Comparison of ENCODE assay signal across 20 cellular contexts in genomic region chr12:130339946-130340345, GRCh38. TPM values are rescaled to one million over a fixed set of nuclear protein-coding genes. Genes with fewer than 3 reads are reported as not detected.
DNase-seq lines count a peak whose midpoint lies in the region; ATAC-seq, FAIRE-seq and TF ChIP-seq lines count a peak whose summit lies in the region.
"Had no signal": no experiment of that assay in that cellular context is flagged by ENCODE, and none has a peak within 500 bp of the region (broad histone marks: within the 10 kb centered on the region; RNA-seq: fewer than 3 reads in every experiment).

No MANE protein-coding gene starts in this region.

- TF ChIP-seq CTCF in Caco-2 (IDR thresholded peaks at IDR 0.05; ENCODE audit: insufficient read depth in 1 of 2, low read depth in 1 of 2, low read length in 1 of 2, severe bottlenecking in 1 of 2, unreplicated experiment in 1 of 2): no peak
- no peak for TF ChIP-seq CTCF in mucosa of descending colon (IDR thresholded peaks at IDR 0.05)

- no peaks in the 10 kb centered on the region for H3K36me3 Mint-ChIP-seq in Caco-2 (ENCODE audit: insufficient read depth, unreplicated experiment)
- H3K36me3 Mint-ChIP-seq in activated T-helper 2 cell treated with anti-CD3 and anti-CD28 coated beads, Interferon-gamma antibody, Interleukin-2, Interleukin-4, amounts not matched to agents 10 μg/mL and 5 μg/mL and 100 μg/mL, durations not matched to agents 14 hours and 24 hours and 36 hours (ENCODE audit: low read depth): no peaks in the 10 kb centered on the region

- H3K9me3 ChIP-seq in Caco-2 (no peaks in the 10 kb centered on the region), mucosa of descending colon (no peaks in the 10 kb centered on the region)
- H3K9me3 ChIP-seq: lower lobe of right lung, SJCRH30, vagina had no signal

- CTCF ChIA-PET in Caco-2 (lab: Charles Lee): interaction anchor here (0.6 kb wide), 1 partner anchor 250 kb away, joined by 3 read pairs; no protein-coding TSS in a partner anchor

- no peaks in the 10 kb centered on the region for H3K36me3 ChIP-seq in Caco-2 (ENCODE audit: control insufficient read depth, insufficient read depth, low read length)
- no peaks in the 10 kb centered on the region for H3K36me3 ChIP-seq in mucosa of descending colon (ENCODE audit: low read depth)
- H3K36me3 ChIP-seq: brain microvascular endothelial cell, lower lobe of right lung, SJCRH30, stomach, vagina had no signal

- H3K4me3 ChIP-seq in Caco-2 (ENCODE audit: low read depth, low read length) (no peak overlapping the region), mucosa of descending colon (no peak overlapping the region)
- H3K4me3 ChIP-seq: lower lobe of right lung, SJCRH30, stomach, vagina had no signal

- no peaks in the 10 kb centered on the region for H3K27me3 Mint-ChIP-seq in Caco-2 (ENCODE audit: insufficient read depth, unreplicated experiment)
- H3K27me3 Mint-ChIP-seq in activated T-helper 2 cell treated with anti-CD3 and anti-CD28 coated beads, Interferon-gamma antibody, Interleukin-2, Interleukin-4, amounts not matched to agents 10 μg/mL and 5 μg/mL and 100 μg/mL, durations not matched to agents 14 hours and 24 hours and 36 hours (ENCODE audit: low read depth): peaks cover 10% of the 10 kb centered on the region

- no peaks in the 10 kb centered on the region for H3K27me3 ChIP-seq in Caco-2 (replicated peaks; ENCODE audit: control insufficient read depth, insufficient read depth, low read length)
- H3K27me3 ChIP-seq: SJCRH30 had no signal

- BruUV-seq in Caco-2 (replicated peaks; lab: Mats Ljungman, UMichigan): no TSS peak

- H3K4me1 ChIP-seq in Caco-2 (peaks cover 14% of the 10 kb centered on the region), mucosa of descending colon (ENCODE audit: low read depth) (peaks cover 3% of the 10 kb centered on the region)
- H3K4me1 ChIP-seq: lower lobe of right lung, SJCRH30 had no signal

- peaks cover 7% of the 10 kb centered on the region for H3K4me1 Mint-ChIP-seq in Caco-2 (ENCODE audit: low read depth, unreplicated experiment)
- H3K4me1 Mint-ChIP-seq in activated T-helper 2 cell treated with anti-CD3 and anti-CD28 coated beads, Interferon-gamma antibody, Interleukin-2, Interleukin-4, amounts not matched to agents 10 μg/mL and 5 μg/mL and 100 μg/mL, durations not matched to agents 14 hours and 24 hours and 36 hours (ENCODE audit: low read depth): peaks cover 6% of the 10 kb centered on the region

- no peak for FAIRE-seq in HTR-8/SVneo (lab: Jason Lieb, UNC)

- peak; percentile 91 for ATAC-seq in mucosa of descending colon
- ATAC-seq: activated naive CD8-positive, alpha-beta T cell treated with anti-CD3 and anti-CD28 coated beads, Interleukin-2, amount 50 U/mL, for 24 hours; sciatic nerve had no signal

- intact Hi-C loops in Caco-2 (cut with micrococcal nuclease; ENCODE audit: unreplicated experiment): no loop called here
- intact Hi-C loops in activated T-helper 2 cell treated with anti-CD3 and anti-CD28 coated beads, Interferon-gamma antibody, Interleukin-2, Interleukin-4, amounts not matched to agents 10 μg/mL and 5 μg/mL and 100 μg/mL, durations not matched to agents 14 hours and 24 hours and 36 hours (cut with micrococcal nuclease): loop anchor here (5.0 to 10.0 kb wide), 2 partner anchors 55 to 178 kb away; partner anchors contain the start of gene FZD10
- intact Hi-C loops in mucosa of descending colon (cut with DNase I, micrococcal nuclease): loop anchor here in 1 of 2 donors (5.0 kb wide), 1 partner anchor 298 kb away; no protein-coding TSS in a partner anchor

- peak overlapping the region; percentile 35 for H3K27ac Mint-ChIP-seq in Caco-2 (ENCODE audit: unreplicated experiment)
- H3K27ac Mint-ChIP-seq in activated T-helper 2 cell treated with anti-CD3 and anti-CD28 coated beads, Interferon-gamma antibody, Interleukin-2, Interleukin-4, amounts not matched to agents 10 μg/mL and 5 μg/mL and 100 μg/mL, durations not matched to agents 14 hours and 24 hours and 36 hours: no peak overlapping the region
- H3K27ac Mint-ChIP-seq: activated naive CD8-positive, alpha-beta T cell treated with anti-CD3 and anti-CD28 coated beads, Interleukin-2, amount 50 U/mL, for 24 hours; activated T-helper 1 cell treated with anti-CD3 and anti-CD28 coated beads, Interleukin-12 subunit alpha, Interleukin-12 subunit beta, Interleukin-2, Interleukin-4 antibody, amounts not matched to agents 30 ng/mL and 10 ng/mL and 1 ng/mL, durations not matched to agents 14 hours and 24 hours and 36 hours had no signal

- H3K4me3 Mint-ChIP-seq in Caco-2 (ENCODE audit: unreplicated experiment): peak overlapping the region; percentile 59
- H3K4me3 Mint-ChIP-seq in activated T-helper 2 cell treated with anti-CD3 and anti-CD28 coated beads, Interferon-gamma antibody, Interleukin-2, Interleukin-4, amounts not matched to agents 10 μg/mL and 5 μg/mL and 100 μg/mL, durations not matched to agents 14 hours and 24 hours and 36 hours (ENCODE audit: low read depth): peak overlapping the region; percentile 30
- H3K4me3 Mint-ChIP-seq: activated naive CD8-positive, alpha-beta T cell treated with anti-CD3 and anti-CD28 coated beads, Interleukin-2, amount 50 U/mL, for 24 hours; activated T-helper 1 cell treated with anti-CD3 and anti-CD28 coated beads, Interleukin-12 subunit alpha, Interleukin-12 subunit beta, Interleukin-2, Interleukin-4 antibody, amounts not matched to agents 30 ng/mL and 10 ng/mL and 1 ng/mL, durations not matched to agents 14 hours and 24 hours and 36 hours had no signal

- H3K9me3 Mint-ChIP-seq in Caco-2 (ENCODE audit: unreplicated experiment): peaks cover 12% of the 10 kb centered on the region
- H3K9me3 Mint-ChIP-seq in activated T-helper 2 cell treated with anti-CD3 and anti-CD28 coated beads, Interferon-gamma antibody, Interleukin-2, Interleukin-4, amounts not matched to agents 10 μg/mL and 5 μg/mL and 100 μg/mL, durations not matched to agents 14 hours and 24 hours and 36 hours: no peaks in the 10 kb centered on the region
- H3K9me3 Mint-ChIP-seq: activated naive CD8-positive, alpha-beta T cell treated with anti-CD3 and anti-CD28 coated beads, Interleukin-2, amount 50 U/mL, for 24 hours; activated T-helper 1 cell treated with anti-CD3 and anti-CD28 coated beads, Interleukin-12 subunit alpha, Interleukin-12 subunit beta, Interleukin-2, Interleukin-4 antibody, amounts not matched to agents 30 ng/mL and 10 ng/mL and 1 ng/mL, durations not matched to agents 14 hours and 24 hours and 36 hours had no signal

- DNase-seq in Caco-2: peak; percentile 17 to 58
- peak; percentile 69 for DNase-seq in H4 (ENCODE audit: low spot score)
- no peak for DNase-seq in activated T-helper 2 cell treated with anti-CD3 and anti-CD28 coated beads, Interferon-gamma antibody, Interleukin-2, Interleukin-4, amounts not matched to agents 10 μg/mL and 5 μg/mL and 100 μg/mL, durations not matched to agents 14 hours and 24 hours and 36 hours (ENCODE audit: low spot score)
- DNase-seq in mucosa of descending colon: peak in 2 of 3 donors; percentile 26 to 38
- no peak for DNase-seq in stimulated activated CD4-positive, alpha-beta T cell treated with anti-CD3 and anti-CD28 coated beads, Interleukin-2, amount 100 ng/mL, for 24 hours
- no peak for DNase-seq in HTR-8/SVneo (ENCODE audit: insufficient read length, low spot score)
- DNase-seq in putamen (ENCODE audit: low spot score): no peak
- DNase-seq: activated CD4-positive, CD25-positive, alpha-beta regulatory T cell; activated naive CD8-positive, alpha-beta T cell treated with anti-CD3 and anti-CD28 coated beads, Interleukin-2, amount 50 U/mL, for 24 hours; brain microvascular endothelial cell; COR-L47; lower lobe of right lung; NCI-H187 treated with DMSO at 0.1 percent for 48 hours; SJCRH30; stomach had no signal

- POLR2A ChIA-PET in Caco-2 (lab: Charles Lee): no interaction called here

RNA-seq across cellular contexts. Expression of gene PIWIL1, which starts 2.3 kb away (rescaled TPM):
- total RNA-seq in Caco-2 (2022) (5.1 and 5.3 TPM in 2 replicates), mucosa of descending colon (under 1 TPM in 1 of 3 donors, not detected in 2; 0.23 TPM)
- total RNA-seq in H4 (2014; rRNA removed; shearing (Covaris generic)): 0.06 and 0.08 TPM in 2 replicates
- total RNA-seq in activated T-helper 2 cell treated with anti-CD3 and anti-CD28 coated beads, Interferon-gamma antibody, Interleukin-2, Interleukin-4, amounts not matched to agents 10 μg/mL and 5 μg/mL and 100 μg/mL, durations not matched to agents 14 hours and 24 hours and 36 hours: not detected in 2 replicates
- total RNA-seq: activated T-helper 1 cell treated with anti-CD3 and anti-CD28 coated beads, Interleukin-12 subunit alpha, Interleukin-12 subunit beta, Interleukin-2, Interleukin-4 antibody, amounts not matched to agents 30 ng/mL and 10 ng/mL and 1 ng/mL, durations not matched to agents 14 hours and 24 hours and 36 hours; lower lobe of right lung; M059J; osteocyte; sciatic nerve; SJCRH30; stomach; vagina had no signal

Comparison
In these comparisons a context has a peak if more than half of its experiments do, and no peak if none do; other contexts are left out.
1. DNase-seq: peak in Caco-2 (2 of 2), H4 (single experiment) and mucosa of descending colon (2 of 3); none in activated T-helper 2 cell treated with anti-CD3 and anti-CD28 coated beads, Interferon-gamma antibody, Interleukin-2, Interleukin-4, amounts not matched to agents 10 μg/mL and 5 μg/mL and 100 μg/mL, durations not matched to agents 14 hours and 24 hours and 36 hours (single experiment), stimulated activated CD4-positive, alpha-beta T cell treated with anti-CD3 and anti-CD28 coated beads, Interleukin-2, amount 100 ng/mL, for 24 hours (0 of 2), HTR-8/SVneo (single experiment) and putamen (single experiment).